ENCODE assay signal across 8 cellular contexts in genomic region chr12:111766608-111767361, GRCh38. TPM values are rescaled to one million over a fixed set of nuclear protein-coding genes. Genes with fewer than 3 reads are reported as not detected.
DNase-seq lines count a peak whose midpoint lies in the region; ATAC-seq and TF ChIP-seq lines count a peak whose summit lies in the region.

Gene ALDH2 (plus strand): TSS chr12:111766933. CDS start chr12:111766983, 50 bp downstream.

- no peaks in the 10 kb centered on the region for H3K79me2 ChIP-seq in ACC112 (ENCODE audit: control insufficient read depth, insufficient read depth, low read length, unreplicated experiment)

- peak; percentile 15 for TF ChIP-seq CTCF in endodermal cell (conservative IDR thresholded peaks at IDR 0.05)

- H3K27ac ChIP-seq in ACC112 (ENCODE audit: low read depth, low read length) (no peak within 1 kb of the TSS), endodermal cell (ENCODE audit: low read depth, low read length) (no peak within 1 kb of the TSS)

- peaks cover 4% of the 10 kb centered on the region for H3K4me1 ChIP-seq in ACC112 (ENCODE audit: control insufficient read depth, insufficient read depth, low read length, unreplicated experiment)
- H3K4me1 ChIP-seq in endodermal cell (ENCODE audit: control insufficient read depth, insufficient read depth, low read length): peaks cover under 1% of the 10 kb centered on the region

- H3K27me3 Mint-ChIP-seq in activated CD4-positive, alpha-beta memory T cell treated with anti-CD3 and anti-CD28 coated beads, Interleukin-2, amount 10 ng/mL, durations not matched to agents 7 days and 5 days: peaks cover 51% of the 10 kb centered on the region
- H3K27me3 Mint-ChIP-seq in endodermal cell (ENCODE audit: insufficient read depth) (peaks cover 21% of the 10 kb centered on the region), memory B cell (peaks cover 2% of the 10 kb centered on the region)

- H3K36me3 ChIP-seq in ACC112 (ENCODE audit: insufficient read depth, low read length) (no peaks in the 10 kb centered on the region), endodermal cell (ENCODE audit: control insufficient read depth, insufficient read depth, low read length) (peaks cover 3% of the 10 kb centered on the region)

- POLR2A ChIA-PET in activated CD4-positive, alpha-beta memory T cell treated with anti-CD3 and anti-CD28 coated beads, Interleukin-2, amount 10 ng/mL, durations not matched to agents 7 days and 5 days (lab: Charles Lee): no interaction called here

- peak within 1 kb of the TSS; percentile 80 for H3K9ac ChIP-seq in endodermal cell (ENCODE audit: extremely low read depth, low read length, poor library complexity, severe bottlenecking)

- H3K9me3 ChIP-seq in endodermal cell (ENCODE audit: control insufficient read depth, low read length): peaks cover 8% of the 10 kb centered on the region

- H3K4me3 Mint-ChIP-seq in activated CD4-positive, alpha-beta memory T cell treated with anti-CD3 and anti-CD28 coated beads, Interleukin-2, amount 10 ng/mL, durations not matched to agents 7 days and 5 days: peak within 1 kb of the TSS; percentile 62
- H3K4me3 Mint-ChIP-seq in endodermal cell: peak within 1 kb of the TSS; percentile 84
- peak within 1 kb of the TSS; percentile 88 for H3K4me3 Mint-ChIP-seq in memory B cell

- H3K9me3 Mint-ChIP-seq in activated CD4-positive, alpha-beta memory T cell treated with anti-CD3 and anti-CD28 coated beads, Interleukin-2, amount 10 ng/mL, durations not matched to agents 7 days and 5 days: peaks cover 2% of the 10 kb centered on the region
- H3K9me3 Mint-ChIP-seq in endodermal cell (peaks cover 12% of the 10 kb centered on the region), memory B cell (peaks cover 3% of the 10 kb centered on the region)

- H2AFZ ChIP-seq in ACC112 (ENCODE audit: low read length, unreplicated experiment): peak within 1 kb of the TSS; percentile 43

- peaks cover 14% of the 10 kb centered on the region for H3K4me1 Mint-ChIP-seq in activated CD4-positive, alpha-beta memory T cell treated with anti-CD3 and anti-CD28 coated beads, Interleukin-2, amount 10 ng/mL, durations not matched to agents 7 days and 5 days
- peaks cover 13% of the 10 kb centered on the region for H3K4me1 Mint-ChIP-seq in endodermal cell
- peaks cover 38% of the 10 kb centered on the region for H3K4me1 Mint-ChIP-seq in memory B cell

- DNase-seq in NCI-H1048 (lab: John Stamatoyannopoulos, UW): peak; percentile 35
- DNase-seq in activated CD4-positive, alpha-beta memory T cell treated with anti-CD3 and anti-CD28 coated beads, Interleukin-2, amount 10 ng/mL, durations not matched to agents 7 days and 5 days: peak; percentile 22
- peak; percentile 98 for DNase-seq in endodermal cell
- peak in 1 of 2 donors; percentile 44 for DNase-seq in memory B cell (ENCODE audit: low spot score in 2 of 2)
- peak; percentile 17 to 22 for DNase-seq in stimulated activated CD8-positive, alpha-beta memory T cell treated with anti-CD3 and anti-CD28 coated beads, Interleukin-15, amount 100 ng/mL, for 48 hours (ENCODE audit: low read depth in 2 of 2)
- DNase-seq in HK-2 (ENCODE audit: unreplicated experiment): no peak

- H3K27ac Mint-ChIP-seq in activated CD4-positive, alpha-beta memory T cell treated with anti-CD3 and anti-CD28 coated beads, Interleukin-2, amount 10 ng/mL, durations not matched to agents 7 days and 5 days: no peak within 1 kb of the TSS
- H3K27ac Mint-ChIP-seq in endodermal cell (peak within 1 kb of the TSS; percentile 92), memory B cell (peak within 1 kb of the TSS; percentile 66)

- CTCF ChIA-PET in activated CD4-positive, alpha-beta memory T cell treated with anti-CD3 and anti-CD28 coated beads, Interleukin-2, amount 10 ng/mL, durations not matched to agents 7 days and 5 days (lab: Charles Lee): no interaction called here

- peaks cover 3% of the 10 kb centered on the region for H3K36me3 Mint-ChIP-seq in activated CD4-positive, alpha-beta memory T cell treated with anti-CD3 and anti-CD28 coated beads, Interleukin-2, amount 10 ng/mL, durations not matched to agents 7 days and 5 days (ENCODE audit: low read depth)
- H3K36me3 Mint-ChIP-seq in endodermal cell (ENCODE audit: low read depth): peaks cover 12% of the 10 kb centered on the region
- peaks cover 2% of the 10 kb centered on the region for H3K36me3 Mint-ChIP-seq in memory B cell

- 1 to 2% methylated on average over 43 to 73 of the region's 73 CpGs for WGBS in endodermal cell (ENCODE audit: insufficient coverage in 1 of 2, insufficient read length in 1 of 2), 2 experiments

- peak within 1 kb of the TSS; percentile 83 for H3K4me3 ChIP-seq in ACC112 (ENCODE audit: low read depth, low read length)
- peak within 1 kb of the TSS; percentile 91 for H3K4me3 ChIP-seq in endodermal cell (ENCODE audit: low read length)

- peak; percentile 61 for ATAC-seq in GM18868 (IDR thresholded peaks at IDR 0.05; ENCODE audit: unreplicated experiment)
- ATAC-seq in memory B cell (ENCODE audit: low read depth): peak; percentile 54

- H3K27me3 ChIP-seq in ACC112 (ENCODE audit: insufficient read depth, low read length): peaks cover 3% of the 10 kb centered on the region; the same call in 1 of the 2 replicates
- no peaks in the 10 kb centered on the region for H3K27me3 ChIP-seq in endodermal cell (ENCODE audit: control insufficient read depth, insufficient read depth, low read length, poor library complexity, severe bottlenecking)

RNA-seq across cellular contexts. Expression of gene ALDH2, which starts in this region (rescaled TPM):
- total RNA-seq in activated CD4-positive, alpha-beta memory T cell treated with anti-CD3 and anti-CD28 coated beads, Interleukin-2, amount 10 ng/mL, durations not matched to agents 7 days and 5 days: 1 to 10 TPM in 1 of 2 experiments, under 1 TPM in 1; 0.25 to 1.3 TPM
- total RNA-seq in endodermal cell: 10 to 100 TPM; 76.6 to 91.4 TPM
- 52.8 TPM for polyA plus RNA-seq in endodermal cell (2013, experiment 1 of 2)
- polyA plus RNA-seq in endodermal cell (2013, experiment 2 of 2): 43.7 TPM

Comparison
In these comparisons a context has a peak if more than half of its experiments do, and no peak if none do; other contexts are left out.
1. RNA of gene ALDH2 (total RNA-seq): 76.6 to 91.4 TPM in endodermal cell; 0.25 to 1.3 TPM in activated CD4-positive, alpha-beta memory T cell treated with anti-CD3 and anti-CD28 coated beads, Interleukin-2, amount 10 ng/mL, durations not matched to agents 7 days and 5 days; every median in the first group is over 10 times any median in the second.
2. Peak in every context shown above with its lines, with median percentiles within 50 percentile points of each other: H3K4me3 Mint-ChIP-seq.